10 cellular contexts compared by ENCODE assay signal in genomic region chr7:81457858-81458522, GRCh38.
DNase-seq lines count a peak whose midpoint lies in the region; ATAC-seq, FAIRE-seq and TF ChIP-seq lines count a peak whose summit lies in the region.
"Had no signal": no experiment of that assay in that cellular context is flagged by ENCODE, and none has a peak within 500 bp of the region (broad histone marks: within the 10 kb centered on the region; RNA-seq: fewer than 3 reads in every experiment).

No MANE protein-coding gene starts in this region.

- H3K36me3 ChIP-seq in pancreas, result no peaks in the 10 kb centered on the region

- no peak overlapping the region for H3K4me3 Mint-ChIP-seq in activated CD4-positive, alpha-beta T cell treated with anti-CD3 and anti-CD28 coated beads, Interleukin-2, amount 10 ng/mL, durations not matched to agents 24 days and 14 days

- DNase-seq in NCI-H1092 treated with DMSO at 0.1 percent for 48 hours (lab: John Stamatoyannopoulos, UW) (peak; percentile 47), NCI-H1092 (lab: John Stamatoyannopoulos, UW) (no peak), NCI-H526 (lab: John Stamatoyannopoulos, UW) (peak; percentile 16 to 72), choroid plexus epithelial cell (ENCODE audit: low read depth) (peak; percentile 70), pancreas (no peak), left lobe of liver (ENCODE audit: low spot score) (no peak), GF-D8 (lab: John Stamatoyannopoulos, UW) (no peak)
- no peak for DNase-seq in activated CD4-positive, alpha-beta T cell treated with anti-CD3 and anti-CD28 coated beads, Interleukin-2, amount 10 ng/mL, durations not matched to agents 24 days and 14 days
- DNase-seq: activated CD4-positive, alpha-beta T cell treated with anti-CD3 and anti-CD28 coated beads, Interleukin-2, amount 50 U/mL, for 48 hours had no signal

- intact Hi-C loops in pancreas (cut with DNase I), result loop anchor here in 1 of 3 donors (10.0 kb wide), 1 partner anchor 753 kb away; no protein-coding TSS in a partner anchor
- intact Hi-C loops in activated CD4-positive, alpha-beta T cell treated with anti-CD3 and anti-CD28 coated beads, Interleukin-2, amount 10 ng/mL, durations not matched to agents 24 days and 14 days (cut with micrococcal nuclease), result no loop called here

- FAIRE-seq in pancreas (lab: Jason Lieb, UNC), result peak; percentile 97
- FAIRE-seq: keratinocyte had no signal

- H3K27me3 Mint-ChIP-seq in activated CD4-positive, alpha-beta T cell treated with anti-CD3 and anti-CD28 coated beads, Interleukin-2, amount 10 ng/mL, durations not matched to agents 24 days and 14 days, result no peaks in the 10 kb centered on the region

- no peak overlapping the region for H3K27ac ChIP-seq in pancreas

- H3K4me1 ChIP-seq in pancreas, result no peaks in the 10 kb centered on the region

- no peaks in the 10 kb centered on the region for H3K36me3 Mint-ChIP-seq in activated CD4-positive, alpha-beta T cell treated with anti-CD3 and anti-CD28 coated beads, Interleukin-2, amount 10 ng/mL, durations not matched to agents 24 days and 14 days (ENCODE audit: low read depth)

- peak; percentile 57 for TF ChIP-seq CTCF in choroid plexus epithelial cell (conservative IDR thresholded peaks at IDR 0.05; ENCODE audit: low read depth, low read length)
- TF ChIP-seq CTCF in pancreas (IDR thresholded peaks at IDR 0.05), result no peak

- no peaks in the 10 kb centered on the region for H3K9me3 ChIP-seq in pancreas

- H3K27me3 ChIP-seq in pancreas, result no peaks in the 10 kb centered on the region

- peak in 1 of 4 donors; percentile 39 for ATAC-seq in pancreas
- no peak for ATAC-seq in left lobe of liver

- H3K9me3 Mint-ChIP-seq in activated CD4-positive, alpha-beta T cell treated with anti-CD3 and anti-CD28 coated beads, Interleukin-2, amount 10 ng/mL, durations not matched to agents 24 days and 14 days, result no peaks in the 10 kb centered on the region

- 20 to 32% methylated on average over 1 of the region's 1 CpG for WGBS in pancreas, 2 donors

- H3K4me3 ChIP-seq in choroid plexus epithelial cell (ENCODE audit: low read depth, low read length) (no peak overlapping the region), pancreas (no peak overlapping the region)

- H3K4me1 Mint-ChIP-seq in activated CD4-positive, alpha-beta T cell treated with anti-CD3 and anti-CD28 coated beads, Interleukin-2, amount 10 ng/mL, durations not matched to agents 24 days and 14 days, result no peaks in the 10 kb centered on the region

- H3K27ac Mint-ChIP-seq in activated CD4-positive, alpha-beta T cell treated with anti-CD3 and anti-CD28 coated beads, Interleukin-2, amount 10 ng/mL, durations not matched to agents 24 days and 14 days, result no peak overlapping the region

Comparison
In these comparisons a context has a peak if more than half of its experiments do, and no peak if none do; other contexts are left out.
1. DNase-seq: peak in NCI-H1092 treated with DMSO at 0.1 percent for 48 hours (single experiment), NCI-H526 (2 of 2) and choroid plexus epithelial cell (single experiment); none in NCI-H1092 (single experiment), pancreas (0 of 6), left lobe of liver (single experiment), GF-D8 (single experiment) and activated CD4-positive, alpha-beta T cell treated with anti-CD3 and anti-CD28 coated beads, Interleukin-2, amount 10 ng/mL, durations not matched to agents 24 days and 14 days (single experiment).